ENCODE assay signal across 1 cellular context in the genomic region with DNA sequence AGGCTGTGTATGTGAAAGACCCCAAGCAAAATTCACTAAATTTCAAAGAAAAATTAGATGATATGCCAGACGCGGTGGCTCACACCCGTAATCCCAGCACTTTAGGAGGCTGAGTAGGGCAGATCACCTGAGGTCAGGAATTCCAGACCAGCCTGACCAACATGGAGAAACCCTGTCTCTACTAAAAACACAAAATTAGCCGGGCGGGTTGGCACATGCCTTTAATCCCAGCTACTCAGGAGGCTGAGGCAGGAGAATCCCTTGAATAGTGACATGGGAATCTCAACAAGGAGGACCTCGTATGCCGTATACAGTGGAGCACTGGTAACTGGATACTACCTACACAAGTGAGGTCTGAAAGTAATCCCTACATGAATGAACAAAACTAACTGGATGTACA.
TF ChIP-seq lines count a peak whose summit lies in the region.

No MANE protein-coding gene starts in this region.

TF ChIP-seq in K562, 482 proteins besides CTCF, POLR2A, EP300 and RAD21 (continued from another document):
- TF ChIP-seq, protein P1, sequence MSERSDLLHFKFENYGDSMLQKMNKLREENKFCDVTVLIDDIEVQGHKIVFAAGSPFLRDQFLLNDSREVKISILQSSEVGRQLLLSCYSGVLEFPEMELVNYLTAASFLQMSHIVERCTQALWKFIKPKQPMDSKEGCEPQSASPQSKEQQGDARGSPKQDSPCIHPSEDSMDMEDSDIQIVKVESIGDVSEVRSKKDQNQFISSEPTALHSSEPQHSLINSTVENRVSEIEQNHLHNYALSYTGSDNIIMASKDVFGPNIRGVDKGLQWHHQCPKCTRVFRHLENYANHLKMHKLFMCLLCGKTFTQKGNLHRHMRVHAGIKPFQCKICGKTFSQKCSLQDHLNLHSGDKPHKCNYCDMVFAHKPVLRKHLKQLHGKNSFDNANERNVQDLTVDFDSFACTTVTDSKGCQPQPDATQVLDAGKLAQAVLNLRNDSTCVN (CRISPR knock-in tag; IDR thresholded peaks at IDR 0.05) = no peak
- TF ChIP-seq RBM39 (optimal IDR thresholded peaks at IDR 0.05; ENCODE audit: low read depth, low read length) = no peak
- no peak for TF ChIP-seq BCOR (IDR thresholded peaks at IDR 0.05)
- no peak for TF ChIP-seq KAT7 (CRISPR knock-in tag; IDR thresholded peaks at IDR 0.05; ENCODE audit: borderline replicate concordance)
- no peak for TF ChIP-seq PTTG1 (tag; IDR thresholded peaks at IDR 0.05; ENCODE audit: low read depth)
- TF ChIP-seq PURB (CRISPR knock-in tag; IDR thresholded peaks at IDR 0.05; ENCODE audit: low read depth) = no peak
- TF ChIP-seq SNRNP70 (optimal IDR thresholded peaks at IDR 0.05; ENCODE audit: low read depth, low read length) = no peak
- TF ChIP-seq, protein P2, sequence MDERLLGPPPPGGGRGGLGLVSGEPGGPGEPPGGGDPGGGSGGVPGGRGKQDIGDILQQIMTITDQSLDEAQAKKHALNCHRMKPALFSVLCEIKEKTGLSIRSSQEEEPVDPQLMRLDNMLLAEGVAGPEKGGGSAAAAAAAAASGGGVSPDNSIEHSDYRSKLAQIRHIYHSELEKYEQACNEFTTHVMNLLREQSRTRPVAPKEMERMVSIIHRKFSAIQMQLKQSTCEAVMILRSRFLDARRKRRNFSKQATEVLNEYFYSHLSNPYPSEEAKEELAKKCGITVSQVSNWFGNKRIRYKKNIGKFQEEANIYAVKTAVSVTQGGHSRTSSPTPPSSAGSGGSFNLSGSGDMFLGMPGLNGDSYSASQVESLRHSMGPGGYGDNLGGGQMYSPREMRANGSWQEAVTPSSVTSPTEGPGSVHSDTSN (CRISPR knock-in tag; IDR thresholded peaks at IDR 0.05; ENCODE audit: low read depth) = no peak
- TF ChIP-seq, protein P2 (tag; conservative IDR thresholded peaks at IDR 0.05; ENCODE audit: low read depth) = no peak
- TF ChIP-seq JUND (IDR thresholded peaks at IDR 0.05; ENCODE audit: borderline replicate concordance, low read depth, low read length) = no peak
- TF ChIP-seq JUND (tag; IDR thresholded peaks at IDR 0.05; ENCODE audit: borderline replicate concordance, low read depth, low read length) = no peak
- no peak for TF ChIP-seq CBX2 (IDR thresholded peaks at IDR 0.05; ENCODE audit: insufficient read depth, low read length, poor library complexity, severe bottlenecking)
- TF ChIP-seq, protein P3, sequence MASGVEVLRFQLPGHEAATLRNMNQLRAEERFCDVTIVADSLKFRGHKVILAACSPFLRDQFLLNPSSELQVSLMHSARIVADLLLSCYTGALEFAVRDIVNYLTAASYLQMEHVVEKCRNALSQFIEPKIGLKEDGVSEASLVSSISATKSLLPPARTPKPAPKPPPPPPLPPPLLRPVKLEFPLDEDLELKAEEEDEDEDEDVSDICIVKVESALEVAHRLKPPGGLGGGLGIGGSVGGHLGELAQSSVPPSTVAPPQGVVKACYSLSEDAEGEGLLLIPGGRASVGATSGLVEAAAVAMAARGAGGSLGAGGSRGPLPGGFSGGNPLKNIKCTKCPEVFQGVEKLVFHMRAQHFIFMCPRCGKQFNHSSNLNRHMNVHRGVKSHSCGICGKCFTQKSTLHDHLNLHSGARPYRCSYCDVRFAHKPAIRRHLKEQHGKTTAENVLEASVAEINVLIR (CRISPR knock-in tag; IDR thresholded peaks at IDR 0.05) = no peak
- TF ChIP-seq, protein P4, sequence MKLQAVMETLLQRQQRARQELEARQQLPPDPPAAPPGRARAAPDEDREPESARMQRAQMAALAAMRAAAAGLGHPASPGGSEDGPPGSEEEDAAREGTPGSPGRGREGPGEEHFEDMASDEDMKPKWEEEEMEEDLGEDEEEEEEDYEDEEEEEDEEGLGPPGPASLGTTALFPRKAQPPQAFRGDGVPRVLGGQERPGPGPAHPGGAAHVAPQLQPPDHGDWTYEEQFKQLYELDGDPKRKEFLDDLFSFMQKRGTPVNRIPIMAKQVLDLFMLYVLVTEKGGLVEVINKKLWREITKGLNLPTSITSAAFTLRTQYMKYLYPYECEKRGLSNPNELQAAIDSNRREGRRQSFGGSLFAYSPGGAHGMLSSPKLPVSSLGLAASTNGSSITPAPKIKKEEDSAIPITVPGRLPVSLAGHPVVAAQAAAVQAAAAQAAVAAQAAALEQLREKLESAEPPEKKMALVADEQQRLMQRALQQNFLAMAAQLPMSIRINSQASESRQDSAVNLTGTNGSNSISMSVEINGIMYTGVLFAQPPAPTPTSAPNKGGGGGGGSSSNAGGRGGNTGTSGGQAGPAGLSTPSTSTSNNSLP (IDR thresholded peaks at IDR 0.05; ENCODE audit: borderline replicate concordance, low read depth, low read length) = no peak
- TF ChIP-seq, protein P5, sequence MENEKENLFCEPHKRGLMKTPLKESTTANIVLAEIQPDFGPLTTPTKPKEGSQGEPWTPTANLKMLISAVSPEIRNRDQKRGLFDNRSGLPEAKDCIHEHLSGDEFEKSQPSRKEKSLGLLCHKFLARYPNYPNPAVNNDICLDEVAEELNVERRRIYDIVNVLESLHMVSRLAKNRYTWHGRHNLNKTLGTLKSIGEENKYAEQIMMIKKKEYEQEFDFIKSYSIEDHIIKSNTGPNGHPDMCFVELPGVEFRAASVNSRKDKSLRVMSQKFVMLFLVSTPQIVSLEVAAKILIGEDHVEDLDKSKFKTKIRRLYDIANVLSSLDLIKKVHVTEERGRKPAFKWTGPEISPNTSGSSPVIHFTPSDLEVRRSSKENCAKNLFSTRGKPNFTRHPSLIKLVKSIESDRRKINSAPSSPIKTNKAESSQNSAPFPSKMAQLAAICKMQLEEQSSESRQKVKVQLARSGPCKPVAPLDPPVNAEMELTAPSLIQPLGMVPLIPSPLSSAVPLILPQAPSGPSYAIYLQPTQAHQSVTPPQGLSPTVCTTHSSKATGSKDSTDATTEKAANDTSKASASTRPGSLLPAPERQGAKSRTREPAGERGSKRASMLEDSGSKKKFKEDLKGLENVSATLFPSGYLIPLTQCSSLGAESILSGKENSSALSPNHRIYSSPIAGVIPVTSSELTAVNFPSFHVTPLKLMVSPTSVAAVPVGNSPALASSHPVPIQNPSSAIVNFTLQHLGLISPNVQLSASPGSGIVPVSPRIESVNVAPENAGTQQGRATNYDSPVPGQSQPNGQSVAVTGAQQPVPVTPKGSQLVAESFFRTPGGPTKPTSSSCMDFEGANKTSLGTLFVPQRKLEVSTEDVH (IDR thresholded peaks at IDR 0.05; ENCODE audit: low read depth, partially characterized antibody) = no peak
